Comparison of ENCODE assay signal across 8 cellular contexts in genomic region chr1:144940054-144940453, GRCh38.
DNase-seq lines count a peak whose midpoint lies in the region; ATAC-seq and TF ChIP-seq lines count a peak whose summit lies in the region.
"Not testable (repeated sequence)": the region's sequence is repeated elsewhere in the genome, so short reads cannot be mapped to it uniquely, and the experiment has no call there.

No MANE protein-coding gene starts in this region.

- not testable (repeated sequence) for H3K36me3 Mint-ChIP-seq in CD14-positive monocyte; activated naive CD4-positive, alpha-beta T cell treated with anti-CD3 and anti-CD28 coated beads, Interleukin-2, amount 50 U/mL, for 72 hours; stimulated activated effector memory CD8-positive, alpha-beta T cell treated with anti-CD3 and anti-CD28 coated beads, Interleukin-12 subunit alpha, Interleukin-12 subunit beta, amount 100 ng/mL, for 72 hours

- not testable (repeated sequence) for TF ChIP-seq CTCF in CD14-positive monocyte (IDR thresholded peaks at IDR 0.05)

- H3K27me3 Mint-ChIP-seq in CD14-positive monocyte (ENCODE audit: low read depth in 3 of 3): not testable (repeated sequence)

- peak overlapping the region in 5 of 7 donors; percentile 22 to 75 (median 35) for H3K27ac Mint-ChIP-seq in CD14-positive monocyte
- peak overlapping the region; percentile 87 to 96 for H3K27ac Mint-ChIP-seq in activated naive CD4-positive, alpha-beta T cell treated with anti-CD3 and anti-CD28 coated beads, Interleukin-2, amount 50 U/mL, for 72 hours
- H3K27ac Mint-ChIP-seq in stimulated activated effector memory CD8-positive, alpha-beta T cell treated with anti-CD3 and anti-CD28 coated beads, Interleukin-12 subunit alpha, Interleukin-12 subunit beta, amount 100 ng/mL, for 72 hours: not testable (repeated sequence)

- H3K9me3 Mint-ChIP-seq in CD14-positive monocyte; activated naive CD4-positive, alpha-beta T cell treated with anti-CD3 and anti-CD28 coated beads, Interleukin-2, amount 50 U/mL, for 72 hours; stimulated activated effector memory CD8-positive, alpha-beta T cell treated with anti-CD3 and anti-CD28 coated beads, Interleukin-12 subunit alpha, Interleukin-12 subunit beta, amount 100 ng/mL, for 72 hours: not testable (repeated sequence)

- not testable (repeated sequence) for DNase-seq in CD14-positive monocyte (ENCODE audit: low spot score); activated naive CD4-positive, alpha-beta T cell treated with anti-CD3 and anti-CD28 coated beads, Interleukin-2, amount 50 U/mL, for 72 hours (ENCODE audit: low spot score in 2 of 2); stimulated activated effector memory CD8-positive, alpha-beta T cell treated with anti-CD3 and anti-CD28 coated beads, Interleukin-12 subunit alpha, Interleukin-12 subunit beta, amount 100 ng/mL, for 72 hours (ENCODE audit: low spot score in 2 of 2)

- H3K4me3 Mint-ChIP-seq in CD14-positive monocyte; stimulated activated effector memory CD8-positive, alpha-beta T cell treated with anti-CD3 and anti-CD28 coated beads, Interleukin-12 subunit alpha, Interleukin-12 subunit beta, amount 100 ng/mL, for 72 hours: not testable (repeated sequence)

- ATAC-seq in GM19023 (IDR thresholded peaks at IDR 0.05; ENCODE audit: unreplicated experiment): peak; percentile 45
- peak; percentile 47 for ATAC-seq in GM21515 (IDR thresholded peaks at IDR 0.05; ENCODE audit: unreplicated experiment)
- ATAC-seq in HG02852 (IDR thresholded peaks at IDR 0.05; ENCODE audit: unreplicated experiment): peak; percentile 67
- ATAC-seq in HG03196 (IDR thresholded peaks at IDR 0.05; ENCODE audit: unreplicated experiment): peak; percentile 79
- peak; percentile 58 to 71 for ATAC-seq in activated CD4-positive, CD25-positive, alpha-beta regulatory T cell treated with anti-CD3 and anti-CD28 coated beads, Interleukin-2, amount 50 U/mL, for 24 hours
- peak; percentile 86 to 89 for ATAC-seq in activated naive CD4-positive, alpha-beta T cell treated with anti-CD3 and anti-CD28 coated beads, Interleukin-2, amount 50 U/mL, for 72 hours
- peak; percentile 82 for ATAC-seq in stimulated activated effector memory CD8-positive, alpha-beta T cell treated with anti-CD3 and anti-CD28 coated beads, Interleukin-12 subunit alpha, Interleukin-12 subunit beta, amount 100 ng/mL, for 72 hours

- intact Hi-C loops in CD14-positive monocyte (cut with micrococcal nuclease): not testable (repeated sequence)

- not testable (repeated sequence) for H3K4me1 Mint-ChIP-seq in CD14-positive monocyte; stimulated activated effector memory CD8-positive, alpha-beta T cell treated with anti-CD3 and anti-CD28 coated beads, Interleukin-12 subunit alpha, Interleukin-12 subunit beta, amount 100 ng/mL, for 72 hours
